12 cellular contexts compared by ENCODE assay signal in the genomic region with DNA sequence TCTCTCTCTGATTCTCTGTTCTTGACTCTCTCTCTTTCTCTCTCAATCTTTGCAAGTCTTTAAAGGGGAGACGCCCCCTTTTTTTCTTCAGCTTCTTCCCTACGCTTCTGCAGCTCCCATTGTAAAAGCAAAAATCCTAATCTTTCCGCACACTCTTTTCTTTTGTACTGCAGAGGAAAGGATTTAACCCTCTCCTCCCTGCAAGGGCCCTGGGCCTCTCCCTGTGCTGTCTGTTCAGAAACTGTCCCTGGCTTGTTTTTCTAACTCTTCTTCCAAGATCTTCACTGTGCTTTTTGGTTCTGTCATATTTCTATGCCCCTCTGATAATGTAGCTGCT. TPM values are rescaled to one million over a fixed set of nuclear protein-coding genes. Genes with fewer than 3 reads are reported as not detected.
DNase-seq lines count a peak whose midpoint lies in the region; ATAC-seq, FAIRE-seq and TF ChIP-seq lines count a peak whose summit lies in the region.
"Had no signal": no experiment of that assay in that cellular context is flagged by ENCODE, and none has a peak within 500 bp of the region (broad histone marks: within the 10 kb centered on the region; RNA-seq: fewer than 3 reads in every experiment).

No MANE protein-coding gene starts in this region.

- H3K9me3 ChIP-seq in HepG2 (ENCODE audit: low read length) (peaks cover 9% of the 10 kb centered on the region), right lobe of liver (no peaks in the 10 kb centered on the region), esophagus squamous epithelium (no peaks in the 10 kb centered on the region), upper lobe of right lung (no peaks in the 10 kb centered on the region)

- H3K27ac ChIP-seq in HepG2 (ENCODE audit: extremely low read length, insufficient read depth, low read length) (no peak overlapping the region), right lobe of liver (no peak overlapping the region), esophagus squamous epithelium (no peak overlapping the region), upper lobe of right lung (no peak overlapping the region)
- H3K27ac ChIP-seq: foreskin keratinocyte had no signal

- H3K4me3 Mint-ChIP-seq in nephron: peak overlapping the region; percentile 85 to 86 (median 86)
- H3K4me3 Mint-ChIP-seq: activated CD8-positive, alpha-beta T cell treated with anti-CD3 and anti-CD28 coated beads, Interleukin-2, amount 10 ng/mL, durations not matched to agents 7 days and 5 days had no signal

- TF ChIP-seq CTCF in HepG2 (CRISPR knock-in tag; IDR thresholded peaks at IDR 0.05): no peak
- no peak for TF ChIP-seq CTCF in right lobe of liver (IDR thresholded peaks at IDR 0.05)
- TF ChIP-seq CTCF in esophagus squamous epithelium (IDR thresholded peaks at IDR 0.05): no peak
- no peak for TF ChIP-seq CTCF in nephron (IDR thresholded peaks at IDR 0.05; ENCODE audit: unreplicated experiment in 3 of 3)
- TF ChIP-seq CTCF in upper lobe of right lung (IDR thresholded peaks at IDR 0.05): no peak
- no peak for TF ChIP-seq CTCF in GM13977 (IDR thresholded peaks at IDR 0.05; ENCODE audit: extremely low read depth, insufficient read depth, missing control alignments)

- no peaks in the 10 kb centered on the region for H3K36me3 ChIP-seq in HepG2 (replicated peaks in 1 of 2; ENCODE audit: control insufficient read depth in 1 of 2, insufficient read depth in 2 of 2, low read length in 2 of 2)
- no peaks in the 10 kb centered on the region for H3K36me3 ChIP-seq in right lobe of liver
- H3K36me3 ChIP-seq in esophagus squamous epithelium: no peaks in the 10 kb centered on the region
- no peaks in the 10 kb centered on the region for H3K36me3 ChIP-seq in upper lobe of right lung

- H3K9me3 Mint-ChIP-seq in nephron: no peaks in the 10 kb centered on the region

- TF ChIP-seq POLR2A in HepG2 (IDR thresholded peaks at IDR 0.05; ENCODE audit: insufficient read depth in 1 of 2, low read depth in 2 of 2, low read length in 2 of 2): no peak
- no peak for TF ChIP-seq POLR2A in right lobe of liver (IDR thresholded peaks at IDR 0.05)
- TF ChIP-seq POLR2A in esophagus squamous epithelium (IDR thresholded peaks at IDR 0.05): no peak
- no peak for TF ChIP-seq POLR2A in H54 (IDR thresholded peaks at IDR 0.05; ENCODE audit: low read depth, low read length)

- no peak for DNase-seq in HepG2 (ENCODE audit: low spot score)
- DNase-seq in right lobe of liver: no peak
- DNase-seq in esophagus squamous epithelium (lab: John Stamatoyannopoulos, UW): no peak
- no peak for DNase-seq in upper lobe of right lung
- DNase-seq in H54 (ENCODE audit: insufficient read length, low spot score): no peak
- no peak for DNase-seq in KBM-7
- no peak for DNase-seq in GM13977 (ENCODE audit: low spot score)
- DNase-seq: activated CD8-positive, alpha-beta T cell treated with anti-CD3 and anti-CD28 coated beads, Interleukin-2, amount 10 ng/mL, durations not matched to agents 7 days and 5 days; foreskin keratinocyte had no signal

- H2AFZ ChIP-seq in HepG2 (ENCODE audit: low read length): peak overlapping the region; percentile 80

- no TSS peak for BruUV-seq in HepG2 (replicated peaks; lab: Mats Ljungman, UMichigan)

- H3K4me1 ChIP-seq in HepG2 (ENCODE audit: insufficient read depth, low read length) (peaks cover 28% of the 10 kb centered on the region), right lobe of liver (no peaks in the 10 kb centered on the region), esophagus squamous epithelium (peaks cover 0 to 16% (median 10%) of the 10 kb centered on the region in 3 donors), upper lobe of right lung (no peaks in the 10 kb centered on the region)
- H3K4me1 ChIP-seq: foreskin keratinocyte had no signal

- H3K79me2 ChIP-seq in HepG2 (ENCODE audit: insufficient read depth, low read length): no peaks in the 10 kb centered on the region

- ATAC-seq in HepG2 (no peak; the same call in 2 of the 3 replicates), right lobe of liver (no peak), upper lobe of right lung (no peak)
- ATAC-seq: activated CD8-positive, alpha-beta T cell treated with anti-CD3 and anti-CD28 coated beads, Interleukin-2, amount 10 ng/mL, durations not matched to agents 7 days and 5 days had no signal

- H3K27me3 ChIP-seq in HepG2 (ENCODE audit: control insufficient read depth in 1 of 2, insufficient read depth in 2 of 2, low read length in 2 of 2) (peaks cover 1 to 26% of the 10 kb centered on the region in 2 experiments; a peak in 3 of 5 replicates), right lobe of liver (peaks cover 0 to 5% of the 10 kb centered on the region in 2 donors), esophagus squamous epithelium (peaks cover 0 to 67% (median 0%) of the 10 kb centered on the region in 4 donors), upper lobe of right lung (peaks cover 35% of the 10 kb centered on the region)

- TF ChIP-seq RAD21 in HepG2 (CRISPR knock-in tag; IDR thresholded peaks at IDR 0.05): no peak

- peak overlapping the region; percentile 54; the same call in 1 of the 2 replicates for H3K9ac ChIP-seq in HepG2 (ENCODE audit: insufficient read depth, low read depth, low read length)

- peak overlapping the region; percentile 92 for H3K4me2 ChIP-seq in HepG2 (ENCODE audit: low read depth, low read length)

- peak overlapping the region; percentile 52 to 76 (median 57); a peak in 5 of 6 replicates for H3K4me3 ChIP-seq in HepG2 (replicated peaks in 1 of 3; ENCODE audit: insufficient read depth in 1 of 3, low read depth in 2 of 3, low read length in 3 of 3)
- H3K4me3 ChIP-seq in right lobe of liver: no peak overlapping the region
- H3K4me3 ChIP-seq in esophagus squamous epithelium: peak overlapping the region in 3 of 4 donors; percentile 23 to 62 (median 24)
- H3K4me3 ChIP-seq in upper lobe of right lung: peak overlapping the region; percentile 35

- peaks cover 29% of the 10 kb centered on the region for H3K27me3 Mint-ChIP-seq in nephron (ENCODE audit: low read depth)

- POLR2A ChIA-PET in HepG2 (lab: Yijun Ruan, JAX): interaction anchor here (0.9 to 4.6 kb wide), 2 partner anchors 10 to 26 kb away, joined by 3 to 26 read pairs; partner anchors contain the start of genes METTL3 and SALL2

- 1% methylated on average over 3 of the region's 3 CpGs for WGBS in HepG2 (ENCODE audit: low lambda C conversion rate)
- 31% methylated on average over 3 of the region's 3 CpGs for WGBS in right lobe of liver (ENCODE audit: insufficient coverage, low coverage, low lambda C conversion rate, missing lambda C conversion rate)
- WGBS in esophagus squamous epithelium, 2 donors: 6 to 21% methylated on average over 3 of the region's 3 CpGs

- in situ Hi-C loops in HepG2 (cut with HindIII; ENCODE audit: extremely low pct_ligation_motif_present, low pct_unique_long_range_greater_than_20kb): no loop called here
- in situ Hi-C loops in KBM-7 (cut with MboI; ENCODE audit: low pct_unique_long_range_greater_than_20kb, low sequenced_read_pairs): no loop called here
- in situ Hi-C loops in GM13977 (cut with MboI; ENCODE audit: low pct_unique_long_range_greater_than_20kb, low sequenced_read_pairs, unreplicated experiment): no loop called here

- no peaks in the 10 kb centered on the region for H3K36me3 Mint-ChIP-seq in nephron (ENCODE audit: low read depth)

- CTCF ChIA-PET in HepG2 (lab: Yijun Ruan, JAX; ENCODE audit: low intra/inter-chr PET ratio, low total read pairs): no interaction called here

- FAIRE-seq in HepG2 (lab: Jason Lieb, UNC): no peak
- FAIRE-seq in H54 (lab: Jason Lieb, UNC): no peak

- peaks cover 17% of the 10 kb centered on the region for H3K4me1 Mint-ChIP-seq in nephron

- intact Hi-C loops in HepG2 (cut with micrococcal nuclease; ENCODE audit: unreplicated experiment) (no loop called here), right lobe of liver (cut with DNase I) (no loop called here), esophagus squamous epithelium (cut with DNase I) (no loop called here), upper lobe of right lung (cut with DNase I) (no loop called here)

- H3K27ac Mint-ChIP-seq in nephron: peak overlapping the region; percentile 34 to 84 (median 75)
- H3K27ac Mint-ChIP-seq: activated CD8-positive, alpha-beta T cell treated with anti-CD3 and anti-CD28 coated beads, Interleukin-2, amount 10 ng/mL, durations not matched to agents 7 days and 5 days had no signal

- TF ChIP-seq EP300 in HepG2 (IDR thresholded peaks at IDR 0.05; ENCODE audit: low read depth in 2 of 2, low read length in 2 of 2) (no peak), HepG2 (CRISPR knock-in tag; IDR thresholded peaks at IDR 0.05; ENCODE audit: borderline replicate concordance) (no peak)

- no peaks in the 10 kb centered on the region for H4K20me1 ChIP-seq in HepG2 (ENCODE audit: insufficient read depth, low read length)

RNA-seq across cellular contexts. Expression of gene SALL2, which starts 10.9 kb away (rescaled TPM):
- 4.9 and 7.6 TPM in 2 replicates for total RNA-seq in HepG2 (2016; rRNA removed; fragmentation: Illumina TruSeq; extraction: Trizol)
- total RNA-seq in HepG2 (2016; cell fraction: cytosol; rRNA removed; fragmentation: Illumina TruSeq; extraction: Trizol; ENCODE audit: low read depth): 1.0 and 1.1 TPM in 2 replicates
- total RNA-seq in HepG2 (2016; cell fraction: insoluble cytoplasmic fraction; rRNA removed; fragmentation: Illumina TruSeq; extraction: Trizol): 4.5 and 6.5 TPM in 2 replicates
- total RNA-seq in HepG2 (2016; cell fraction: membrane; rRNA removed; fragmentation: Illumina TruSeq; extraction: Trizol): 3.2 and 4.1 TPM in 2 replicates
- 3.2 and 4.3 TPM in 2 replicates for total RNA-seq in HepG2 (2016; cell fraction: nucleus; rRNA removed; fragmentation: Illumina TruSeq; extraction: Trizol)
- polyA plus RNA-seq in HepG2 (2011; rRNA removed): 5.8 and 7.0 TPM in 2 replicates
- polyA plus RNA-seq in HepG2 (2011; cell fraction: cytosol; rRNA removed): 4.8 and 5.4 TPM in 2 replicates
- 6.6 and 7.3 TPM in 2 replicates for polyA plus RNA-seq in HepG2 (2011; cell fraction: nucleus; rRNA removed)
- polyA plus RNA-seq in HepG2 (2012): 8.7 and 11.0 TPM in 2 replicates
- polyA plus RNA-seq in HepG2 (2016; cell fraction: cytosol; fragmentation: Illumina TruSeq; extraction: Trizol; ENCODE audit: low read depth): 0.61 and 0.67 TPM in 2 replicates
- 7.2 and 8.1 TPM in 2 replicates for polyA plus RNA-seq in HepG2 (2016; cell fraction: insoluble cytoplasmic fraction; fragmentation: Illumina TruSeq; extraction: Trizol; ENCODE audit: low read depth)
- polyA plus RNA-seq in HepG2 (2016; cell fraction: membrane; fragmentation: Illumina TruSeq; extraction: Trizol; ENCODE audit: low read depth): 1.6 and 2.1 TPM in 2 replicates
- 7.0 and 7.2 TPM in 2 replicates for polyA plus RNA-seq in HepG2 (2016; cell fraction: nucleus; fragmentation: Illumina TruSeq; extraction: Trizol; ENCODE audit: insufficient read depth, low read depth)
- 0.09 and 14.3 TPM in 2 replicates for polyA minus RNA-seq in HepG2 (2011; rRNA and poly(A)+ RNA removed; ENCODE audit: low replicate concordance)
- 8.9 and 9.7 TPM in 2 replicates for polyA minus RNA-seq in HepG2 (2011; cell fraction: cytosol; rRNA and poly(A)+ RNA removed)
- polyA minus RNA-seq in HepG2 (2011; cell fraction: nucleus; rRNA and poly(A)+ RNA removed): 4.1 and 5.1 TPM in 2 replicates
- 1 to 10 TPM in 2 of 6 experiments, under 1 TPM in 4; 0.40 to 2.9 (median 0.69) TPM for total RNA-seq in right lobe of liver
- total RNA-seq in esophagus squamous epithelium: 1 to 10 TPM in 3 of 4 donors, under 1 TPM in 1; 0.83 to 5.1 (median 1.9) TPM
- total RNA-seq in upper lobe of right lung: 8.1 TPM

RNA-seq across cellular contexts. Expression of gene METTL3, which starts 25.9 kb away (rescaled TPM):
- 114 and 123 TPM in 2 replicates for total RNA-seq in HepG2 (2016; rRNA removed; fragmentation: Illumina TruSeq; extraction: Trizol)
- total RNA-seq in HepG2 (2016; cell fraction: cytosol; rRNA removed; fragmentation: Illumina TruSeq; extraction: Trizol; ENCODE audit: low read depth): 109 and 111 TPM in 2 replicates
- total RNA-seq in HepG2 (2016; cell fraction: insoluble cytoplasmic fraction; rRNA removed; fragmentation: Illumina TruSeq; extraction: Trizol): 119 and 121 TPM in 2 replicates
- 45.3 and 46.0 TPM in 2 replicates for total RNA-seq in HepG2 (2016; cell fraction: membrane; rRNA removed; fragmentation: Illumina TruSeq; extraction: Trizol)
- total RNA-seq in HepG2 (2016; cell fraction: nucleus; rRNA removed; fragmentation: Illumina TruSeq; extraction: Trizol): 120 and 143 TPM in 2 replicates
- 122 and 130 TPM in 2 replicates for polyA plus RNA-seq in HepG2 (2011; rRNA removed)
- polyA plus RNA-seq in HepG2 (2011; cell fraction: cytosol; rRNA removed): 70.9 and 77.1 TPM in 2 replicates
- 511 and 514 TPM in 2 replicates for polyA plus RNA-seq in HepG2 (2011; cell fraction: nucleus; rRNA removed)
- 67.0 and 70.4 TPM in 2 replicates for polyA plus RNA-seq in HepG2 (2012)
- polyA plus RNA-seq in HepG2 (2016; cell fraction: cytosol; fragmentation: Illumina TruSeq; extraction: Trizol; ENCODE audit: low read depth): 5.2 and 6.3 TPM in 2 replicates
- polyA plus RNA-seq in HepG2 (2016; cell fraction: insoluble cytoplasmic fraction; fragmentation: Illumina TruSeq; extraction: Trizol; ENCODE audit: low read depth): 81.5 and 81.9 TPM in 2 replicates
- polyA plus RNA-seq in HepG2 (2016; cell fraction: membrane; fragmentation: Illumina TruSeq; extraction: Trizol; ENCODE audit: low read depth): 7.3 and 9.4 TPM in 2 replicates
- polyA plus RNA-seq in HepG2 (2016; cell fraction: nucleus; fragmentation: Illumina TruSeq; extraction: Trizol; ENCODE audit: insufficient read depth, low read depth): 219 and 229 TPM in 2 replicates
- 140 and 168 TPM in 2 replicates for polyA minus RNA-seq in HepG2 (2011; rRNA and poly(A)+ RNA removed; ENCODE audit: low replicate concordance)
- polyA minus RNA-seq in HepG2 (2011; cell fraction: cytosol; rRNA and poly(A)+ RNA removed): 36.7 and 42.6 TPM in 2 replicates
- 133 and 149 TPM in 2 replicates for polyA minus RNA-seq in HepG2 (2011; cell fraction: nucleus; rRNA and poly(A)+ RNA removed)
- 10 to 100 TPM; 14.7 to 26.7 (median 18.4) TPM for total RNA-seq in right lobe of liver
- total RNA-seq in esophagus squamous epithelium: 10 to 100 TPM; 26.0 to 65.0 (median 33.7) TPM
- 48.6 TPM for total RNA-seq in upper lobe of right lung

RNA-seq across cellular contexts. Expression of gene OR10G3, which starts 42.8 kb away (rescaled TPM):
- not detected in 2 replicates for total RNA-seq in HepG2 (2016; rRNA removed; fragmentation: Illumina TruSeq; extraction: Trizol)
- total RNA-seq in HepG2 (2016; cell fraction: cytosol; rRNA removed; fragmentation: Illumina TruSeq; extraction: Trizol; ENCODE audit: low read depth): not detected in 2 replicates
- not detected in 2 replicates for total RNA-seq in HepG2 (2016; cell fraction: insoluble cytoplasmic fraction; rRNA removed; fragmentation: Illumina TruSeq; extraction: Trizol)
- total RNA-seq in HepG2 (2016; cell fraction: membrane; rRNA removed; fragmentation: Illumina TruSeq; extraction: Trizol): not detected in 2 replicates
- total RNA-seq in HepG2 (2016; cell fraction: nucleus; rRNA removed; fragmentation: Illumina TruSeq; extraction: Trizol): not detected in 2 replicates
- not detected in 2 replicates for polyA plus RNA-seq in HepG2 (2011; rRNA removed)
- polyA plus RNA-seq in HepG2 (2011; cell fraction: cytosol; rRNA removed): not detected in 2 replicates
- polyA plus RNA-seq in HepG2 (2011; cell fraction: nucleus; rRNA removed): not detected in 2 replicates
- not detected in 2 replicates for polyA plus RNA-seq in HepG2 (2012)
- not detected in 2 replicates for polyA plus RNA-seq in HepG2 (2016; cell fraction: cytosol; fragmentation: Illumina TruSeq; extraction: Trizol; ENCODE audit: low read depth)
- polyA plus RNA-seq in HepG2 (2016; cell fraction: insoluble cytoplasmic fraction; fragmentation: Illumina TruSeq; extraction: Trizol; ENCODE audit: low read depth): not detected in 2 replicates
- not detected in 2 replicates for polyA plus RNA-seq in HepG2 (2016; cell fraction: membrane; fragmentation: Illumina TruSeq; extraction: Trizol; ENCODE audit: low read depth)
- not detected in 2 replicates for polyA plus RNA-seq in HepG2 (2016; cell fraction: nucleus; fragmentation: Illumina TruSeq; extraction: Trizol; ENCODE audit: insufficient read depth, low read depth)
- not detected in 2 replicates for polyA minus RNA-seq in HepG2 (2011; rRNA and poly(A)+ RNA removed; ENCODE audit: low replicate concordance)
- not detected in 2 replicates for polyA minus RNA-seq in HepG2 (2011; cell fraction: cytosol; rRNA and poly(A)+ RNA removed)
- not detected in 2 replicates for polyA minus RNA-seq in HepG2 (2011; cell fraction: nucleus; rRNA and poly(A)+ RNA removed)
- not detected for total RNA-seq in right lobe of liver
- not detected for total RNA-seq in esophagus squamous epithelium
- total RNA-seq in upper lobe of right lung: not detected
- total RNA-seq: activated CD8-positive, alpha-beta T cell treated with anti-CD3 and anti-CD28 coated beads, Interleukin-2, amount 10 ng/mL, durations not matched to agents 7 days and 5 days; foreskin keratinocyte; myocyte; ureter had no signal
- polyA plus RNA-seq: foreskin keratinocyte had no signal

Comparison
In these comparisons a context has a peak if more than half of its experiments do, and no peak if none do; other contexts are left out.
1. H3K4me3 ChIP-seq: peak in HepG2 (3 of 3), esophagus squamous epithelium (3 of 4) and upper lobe of right lung (single experiment); none in right lobe of liver (0 of 3).